Comparison of ENCODE assay signal across 8 cellular contexts in genomic region chr4:184851200-184851541, GRCh38. TPM values are rescaled to one million over a fixed set of nuclear protein-coding genes. Genes with fewer than 3 reads are reported as not detected.
DNase-seq lines count a peak whose midpoint lies in the region; ATAC-seq, FAIRE-seq and TF ChIP-seq lines count a peak whose summit lies in the region.

No MANE protein-coding gene starts in this region.

- peak; percentile 59 for ATAC-seq in GM21381 (IDR thresholded peaks at IDR 0.05; ENCODE audit: unreplicated experiment)
- peak; percentile 62 for ATAC-seq in HG03521 (IDR thresholded peaks at IDR 0.05; ENCODE audit: unreplicated experiment)

- no peak overlapping the region for H3K27ac Mint-ChIP-seq in immature natural killer cell
- H3K27ac Mint-ChIP-seq in CD8-positive, alpha-beta memory T cell = no peak overlapping the region

- H3K36me3 ChIP-seq in CD8-positive, alpha-beta memory T cell (ENCODE audit: insufficient read depth, low read length) = no peaks in the 10 kb centered on the region

- TF ChIP-seq POLR2A in GM12891 (IDR thresholded peaks at IDR 0.05; ENCODE audit: low read depth, low read length) = no peak

- H3K27me3 Mint-ChIP-seq in immature natural killer cell (ENCODE audit: low read depth in 3 of 3) = peaks cover 0 to 11% (median 9%) of the 10 kb centered on the region in 3 donors
- H3K27me3 Mint-ChIP-seq in CD8-positive, alpha-beta memory T cell = peaks cover 10 to 29% of the 10 kb centered on the region in 2 donors

- peak; percentile 97 for FAIRE-seq in GM12891 (lab: Jason Lieb, UNC)

- no peak for DNase-seq in GM12891 (ENCODE audit: insufficient read length, low spot score)
- peak; percentile 67 for DNase-seq in fibroblast of pulmonary artery (ENCODE audit: low read depth)
- DNase-seq in hippocampal formation (lab: John Stamatoyannopoulos, UW) = no peak
- no peak for DNase-seq in foreskin melanocyte
- no peak for DNase-seq in immature natural killer cell
- DNase-seq in CD8-positive, alpha-beta memory T cell = no peak

- H3K27ac ChIP-seq in CD8-positive, alpha-beta memory T cell (ENCODE audit: low read depth, low read length) = no peak overlapping the region

- no peaks in the 10 kb centered on the region for H3K9me3 Mint-ChIP-seq in immature natural killer cell
- no peaks in the 10 kb centered on the region for H3K9me3 Mint-ChIP-seq in CD8-positive, alpha-beta memory T cell

- H3K4me1 Mint-ChIP-seq in immature natural killer cell = no peaks in the 10 kb centered on the region
- no peaks in the 10 kb centered on the region for H3K4me1 Mint-ChIP-seq in CD8-positive, alpha-beta memory T cell

- no peaks in the 10 kb centered on the region for H3K4me1 ChIP-seq in CD8-positive, alpha-beta memory T cell (ENCODE audit: insufficient read depth, low read length)

- POLR2A ChIA-PET in CD8-positive, alpha-beta memory T cell (lab: Charles Lee) = no interaction called here

- no peak overlapping the region for H3K4me3 Mint-ChIP-seq in immature natural killer cell
- no peak overlapping the region for H3K4me3 Mint-ChIP-seq in CD8-positive, alpha-beta memory T cell

- no peak for TF ChIP-seq CTCF in fibroblast of pulmonary artery (IDR thresholded peaks at IDR 0.05; ENCODE audit: low read length, missing control alignments)

- no peaks in the 10 kb centered on the region for H3K36me3 Mint-ChIP-seq in immature natural killer cell
- H3K36me3 Mint-ChIP-seq in CD8-positive, alpha-beta memory T cell = no peaks in the 10 kb centered on the region

- H3K9me3 ChIP-seq in CD8-positive, alpha-beta memory T cell (ENCODE audit: low read length) = no peaks in the 10 kb centered on the region

- CTCF ChIA-PET in CD8-positive, alpha-beta memory T cell (lab: Charles Lee) = interaction anchor here (0.6 kb wide), 1 partner anchor 65 kb away, joined by 3 read pairs; no protein-coding TSS in a partner anchor

- no peak overlapping the region for H3K4me3 ChIP-seq in fibroblast of pulmonary artery (replicated peaks; ENCODE audit: low read depth, low read length)
- H3K4me3 ChIP-seq in CD8-positive, alpha-beta memory T cell (ENCODE audit: low read length) = no peak overlapping the region

- peaks cover 5% of the 10 kb centered on the region for H3K27me3 ChIP-seq in CD8-positive, alpha-beta memory T cell (ENCODE audit: insufficient read depth, low read length, poor library complexity, severe bottlenecking)

TF ChIP-seq in GM12891, 5 proteins besides CTCF, POLR2A, EP300 and RAD21:
- TF ChIP-seq SPI1 (IDR thresholded peaks at IDR 0.05; ENCODE audit: low read depth, low read length) (no peak), TAF1 (IDR thresholded peaks at IDR 0.05; ENCODE audit: low read depth, low read length) (no peak), PAX5 (IDR thresholded peaks at IDR 0.05; ENCODE audit: insufficient read depth, low read length, severe bottlenecking) (no peak), POLR2AphosphoS5 (IDR thresholded peaks at IDR 0.05; ENCODE audit: low read depth, low read length) (no peak), POU2F2 (IDR thresholded peaks at IDR 0.05; ENCODE audit: low read depth, low read length) (peak; percentile 99)

RNA-seq across cellular contexts. Expression of gene ACSL1, which starts 25.4 kb away (rescaled TPM):
- polyA plus RNA-seq in GM12891 (2012; ENCODE audit: low read depth, missing spikeins) = 25.2 TPM
- polyA plus RNA-seq in immature natural killer cell = 1 to 10 TPM; 4.8 to 7.8 (median 7.3) TPM
- total RNA-seq in CD8-positive, alpha-beta memory T cell = 10 to 100 TPM; 23.5 to 25.4 TPM
- 7.5 TPM for polyA plus RNA-seq in CD8-positive, alpha-beta memory T cell
